Comparison of ENCODE assay signal across 1 cellular context in genomic region chr1:84972377-84972987, GRCh38.
TF ChIP-seq lines count a peak whose summit lies in the region.

No MANE protein-coding gene starts in this region.

TF ChIP-seq in HEK293, 187 proteins besides CTCF, POLR2A, EP300 and RAD21 (continued from another document):
- peak; percentile 20; the same call in 1 of the 2 replicates for TF ChIP-seq REST (tag by site-specific recombination; IDR thresholded peaks at IDR 0.05)
